In genomic region chr5:60403343-60404006, GRCh38 we compare ENCODE assay signal across 1 cellular context.
A peak's percentile ranks its signal among the peaks of the same experiment; 100 is the strongest.
TF ChIP-seq lines count a peak whose summit lies in the region.

No MANE protein-coding gene starts in this region.

TF ChIP-seq in HepG2, 621 proteins besides CTCF, POLR2A, EP300 and RAD21 (continued from another document):
- 0 out of 2 replicates have a peak, but pooled peaks have one; percentile 47 for TF ChIP-seq CBX5 (CRISPR knock-in tag; IDR thresholded peaks at IDR 0.05; ENCODE audit: borderline replicate concordance)
- TF ChIP-seq TP53 (CRISPR knock-in tag; conservative IDR thresholded peaks at IDR 0.05): no peak
- peak; percentile 81 for TF ChIP-seq BHLHE40 (IDR thresholded peaks at IDR 0.05; ENCODE audit: low read length)
- no peak for TF ChIP-seq FOXA1 (IDR thresholded peaks at IDR 0.05)
- TF ChIP-seq FOXA1 (CRISPR knock-in tag; IDR thresholded peaks at IDR 0.05): peak; percentile 42
- peak; percentile 18; the same call in 1 of the 2 replicates for TF ChIP-seq SALL1 (CRISPR knock-in tag; IDR thresholded peaks at IDR 0.05)
- peak; percentile 87; the same call in 1 of the 2 replicates for TF ChIP-seq ZSCAN5A (CRISPR knock-in tag; IDR thresholded peaks at IDR 0.05; ENCODE audit: borderline replicate concordance)
- TF ChIP-seq ZNF562 (CRISPR knock-in tag; IDR thresholded peaks at IDR 0.05; ENCODE audit: borderline replicate concordance): no peak
- TF ChIP-seq GATAD2A (CRISPR knock-in tag; IDR thresholded peaks at IDR 0.05): peak; percentile 79
- TF ChIP-seq SOX5 (CRISPR knock-in tag; IDR thresholded peaks at IDR 0.05; ENCODE audit: borderline replicate concordance): peak; percentile 91
- TF ChIP-seq ZNF670 (CRISPR knock-in tag; IDR thresholded peaks at IDR 0.05; ENCODE audit: borderline replicate concordance): no peak
- TF ChIP-seq ZNF674 (CRISPR knock-in tag; IDR thresholded peaks at IDR 0.05; ENCODE audit: low read depth): no peak
- no peak for TF ChIP-seq ZBTB7B (CRISPR knock-in tag; IDR thresholded peaks at IDR 0.05)
- TF ChIP-seq SOX6 (IDR thresholded peaks at IDR 0.05): no peak
- peak; percentile 83 for TF ChIP-seq SOX6 (CRISPR knock-in tag; IDR thresholded peaks at IDR 0.05)
- no peak for TF ChIP-seq PBX2 (CRISPR knock-in tag; IDR thresholded peaks at IDR 0.05)
- TF ChIP-seq HOMEZ (CRISPR knock-in tag; IDR thresholded peaks at IDR 0.05; ENCODE audit: low read depth): peak; percentile 60; the same call in 1 of the 2 replicates
- 0 out of 2 replicates have a peak, but pooled peaks have one; percentile 48 for TF ChIP-seq MIXL1 (CRISPR knock-in tag; IDR thresholded peaks at IDR 0.05)
